Comparison of ENCODE assay signal across 31 cellular contexts in genomic region chr5:127375124-127375523, GRCh38.
"Had no signal": no experiment of that assay in that cellular context is flagged by ENCODE, and none has a peak within 500 bp of the region (broad histone marks: within the 10 kb centered on the region; RNA-seq: fewer than 3 reads in every experiment).

No MANE protein-coding gene starts in this region.

- H3K27ac ChIP-seq: ascending aorta, cardiac muscle cell, WERI-Rb-1 had no signal

- ATAC-seq: activated CD4-positive, alpha-beta T cell treated with anti-CD3 and anti-CD28 coated beads for 36 hours; activated CD4-positive, CD25-positive, alpha-beta regulatory T cell treated with anti-CD3 and anti-CD28 coated beads, Interleukin-2, amount 50 U/mL, for 24 hours; activated CD8-positive, alpha-beta memory T cell treated with anti-CD3 and anti-CD28 coated beads, Interleukin-2, amount 10 ng/mL, durations not matched to agents 7 days and 5 days; activated CD8-positive, alpha-beta T cell treated with anti-CD3 and anti-CD28 coated beads, Interleukin-2, amount 10 ng/mL, durations not matched to agents 7 days and 5 days; activated naive CD8-positive, alpha-beta T cell treated with anti-CD3 and anti-CD28 coated beads, Interleukin-2, amount 50 U/mL, for 24 hours; WTC11 had no signal

- H3K27me3 ChIP-seq: ascending aorta, cardiac muscle cell had no signal

- H3K4me1 ChIP-seq: ascending aorta had no signal

- H3K36me3 ChIP-seq: ascending aorta, cardiac muscle cell, WERI-Rb-1 had no signal

- H3K4me3 ChIP-seq: ascending aorta, cardiac muscle cell had no signal

- DNase-seq: activated CD4-positive, alpha-beta memory T cell treated with anti-CD3 and anti-CD28 coated beads, Interleukin-2, amount 10 ng/mL, durations not matched to agents 7 days and 5 days; activated CD4-positive, alpha-beta T cell treated with anti-CD3 and anti-CD28 coated beads for 1 hour; activated CD4-positive, alpha-beta T cell treated with anti-CD3 and anti-CD28 coated beads for 36 hours; activated CD4-positive, alpha-beta T cell treated with anti-CD3 and anti-CD28 coated beads for 48 hours; activated CD4-positive, alpha-beta T cell treated with anti-CD3 and anti-CD28 coated beads, Interleukin-2, amount 10 ng/mL, durations not matched to agents 7 days and 5 days; activated CD4-positive, alpha-beta T cell treated with anti-CD3 and anti-CD28 coated beads, Interleukin-2, amount 50 U/mL, for 48 hours; activated CD4-positive, CD25-positive, alpha-beta regulatory T cell; activated CD8-positive, alpha-beta memory T cell treated with anti-CD3 and anti-CD28 coated beads for 24 hours; activated CD8-positive, alpha-beta memory T cell treated with anti-CD3 and anti-CD28 coated beads, Interleukin-2, amount 10 ng/mL, durations not matched to agents 7 days and 5 days; activated CD8-positive, alpha-beta memory T cell treated with anti-CD3 and anti-CD28 coated beads, Interleukin-2, amount 50 U/mL, for 48 hours; activated CD8-positive, alpha-beta T cell treated with anti-CD3 and anti-CD28 coated beads, Interleukin-2, amount 10 ng/mL, durations not matched to agents 7 days and 5 days; activated effector memory CD4-positive, alpha-beta T cell treated with Interleukin-2 at 50 U/mL for 16 hours; activated gamma-delta T cell; activated naive CD4-positive, alpha-beta T cell treated with anti-CD3 and anti-CD28 coated beads, Interleukin-2, amount 10 ng/mL, durations not matched to agents 7 days and 5 days; activated naive CD4-positive, alpha-beta T cell treated with Interleukin-2 at 50 U/mL for 16 hours; activated naive CD8-positive, alpha-beta T cell treated with anti-CD3 and anti-CD28 coated beads, Interleukin-2, amount 10 ng/mL, durations not matched to agents 7 days and 5 days; activated naive CD8-positive, alpha-beta T cell treated with anti-CD3 and anti-CD28 coated beads, Interleukin-2, amount 50 U/mL, for 24 hours; activated T-cell treated with anti-CD3 and anti-CD28 coated beads, Interleukin-2, amount 50 U/mL, for 24 hours; activated T-cell treated with anti-CD3 and anti-CD28 coated beads, Interleukin-2, amount 50 U/mL, for 48 hours; amygdala; anterior cingulate cortex; caudate nucleus; cerebellar nuclear complex; T-helper 1 cell; T-helper 2 cell; T-helper 9 cell; WERI-Rb-1 had no signal

- H3K9me3 ChIP-seq: ascending aorta had no signal
